17 cellular contexts compared by ENCODE assay signal in genomic region chr1:232476538-232476950, GRCh38.
DNase-seq lines count a peak whose midpoint lies in the region; ATAC-seq and TF ChIP-seq lines count a peak whose summit lies in the region.
"Had no signal": no experiment of that assay in that cellular context is flagged by ENCODE, and none has a peak within 500 bp of the region (broad histone marks: within the 10 kb centered on the region; RNA-seq: fewer than 3 reads in every experiment).

No MANE protein-coding gene starts in this region.

- no peaks in the 10 kb centered on the region for H3K9me3 ChIP-seq in gastrocnemius medialis
- H3K9me3 ChIP-seq: pancreas had no signal

- TF ChIP-seq POLR2A in gastrocnemius medialis (IDR thresholded peaks at IDR 0.05), result no peak

- no peaks in the 10 kb centered on the region for H3K36me3 ChIP-seq in gastrocnemius medialis
- H3K36me3 ChIP-seq: pancreas had no signal

- no peak overlapping the region for H3K4me3 ChIP-seq in astrocyte of the spinal cord (ENCODE audit: low read depth, low read length)
- H3K4me3 ChIP-seq in fibroblast of villous mesenchyme (ENCODE audit: low read depth, low read length), result no peak overlapping the region
- no peak overlapping the region for H3K4me3 ChIP-seq in gastrocnemius medialis
- H3K4me3 ChIP-seq: pancreas had no signal

- intact Hi-C loops in gastrocnemius medialis (cut with DNase I; ENCODE audit: low total_unique reads), result loop anchor here (2.0 to 5.0 kb wide), 4 partner anchors 48 to 159 kb away; no protein-coding TSS in a partner anchor

- DNase-seq in HEK293T (ENCODE audit: extremely low spot score), result no peak
- DNase-seq in astrocyte of the spinal cord (ENCODE audit: low read depth, low spot score), result peak; percentile 56
- DNase-seq in fibroblast of villous mesenchyme (ENCODE audit: low read depth), result peak; percentile 85
- no peak for DNase-seq in gastrocnemius medialis
- DNase-seq in NCI-H2196 treated with DMSO at 0.1 percent for 48 hours (lab: John Stamatoyannopoulos, UW; ENCODE audit: unreplicated experiment), result no peak
- DNase-seq in activated gamma-delta T cell treated with Interleukin-2 at 50 U/mL for 16 hours, result no peak
- no peak for DNase-seq in substantia nigra (lab: John Stamatoyannopoulos, UW)
- DNase-seq: activated CD8-positive, alpha-beta memory T cell treated with anti-CD3 and anti-CD28 coated beads, Interleukin-2, amount 50 U/mL, for 48 hours; caudate nucleus; DMS79; MM.1S; naive B cell; NCI-H1436 treated with DMSO at 0.1 percent for 48 hours; NCI-H526 treated with DMSO at 0.1 percent for 48 hours; pancreas; RPMI8226 had no signal

- peaks cover 22 to 23% of the 10 kb centered on the region in 2 donors for H3K4me1 ChIP-seq in gastrocnemius medialis
- H3K4me1 ChIP-seq: pancreas had no signal

- ATAC-seq in gastrocnemius medialis, result peak; percentile 24 to 69
- ATAC-seq: pancreas, WTC11 had no signal

- no peaks in the 10 kb centered on the region for H3K27me3 ChIP-seq in gastrocnemius medialis
- H3K27me3 ChIP-seq: pancreas had no signal

- CTCF ChIA-PET in HEK293T (lab: Yijun Ruan, JAX), result interaction anchor here (0.8 kb wide), 1 partner anchor 9 kb away, joined by 3 read pairs; no protein-coding TSS in a partner anchor

- in situ Hi-C loops in astrocyte of the spinal cord (cut with HindIII; ENCODE audit: low sequenced_read_pairs) (no loop called here), gastrocnemius medialis (cut with MboI; ENCODE audit: low sequenced_read_pairs in 4 of 4) (no loop called here)

- H3K27ac ChIP-seq in gastrocnemius medialis (no peak overlapping the region), substantia nigra (ENCODE audit: low read depth, low read length, poor library complexity, severe bottlenecking) (no peak overlapping the region)
- H3K27ac ChIP-seq: pancreas had no signal

- TF ChIP-seq CTCF in astrocyte of the spinal cord (IDR thresholded peaks at IDR 0.05; ENCODE audit: low read depth, low read length), result no peak
- TF ChIP-seq CTCF in fibroblast of villous mesenchyme (IDR thresholded peaks at IDR 0.05; ENCODE audit: insufficient read depth, low read depth, low read length), result no peak
- no peak for TF ChIP-seq CTCF in gastrocnemius medialis (IDR thresholded peaks at IDR 0.05 in 4 of 5, conservative IDR thresholded peaks at IDR 0.05 in 1 of 5)

- POLR2A ChIA-PET in HEK293T (lab: Yijun Ruan, JAX), result no interaction called here

TF ChIP-seq in HEK293T, 16 proteins besides CTCF, POLR2A, EP300 and RAD21:
- peak; percentile 22; the same call in 1 of the 2 replicates for TF ChIP-seq PKNOX1 (IDR thresholded peaks at IDR 0.05)
- TF ChIP-seq ARNT (IDR thresholded peaks at IDR 0.05), result no peak
- TF ChIP-seq FOXK2 (IDR thresholded peaks at IDR 0.05), result no peak

Comparison
In these comparisons a context has a peak if more than half of its experiments do, and no peak if none do; other contexts are left out.
1. DNase-seq: peak in astrocyte of the spinal cord (single experiment) and fibroblast of villous mesenchyme (single experiment); none in HEK293T (single experiment), gastrocnemius medialis (0 of 2), NCI-H2196 treated with DMSO at 0.1 percent for 48 hours (single experiment), activated gamma-delta T cell treated with Interleukin-2 at 50 U/mL for 16 hours (single experiment) and substantia nigra (0 of 49).